Comparison of ENCODE assay signal across 8 cellular contexts in the genomic region with DNA sequence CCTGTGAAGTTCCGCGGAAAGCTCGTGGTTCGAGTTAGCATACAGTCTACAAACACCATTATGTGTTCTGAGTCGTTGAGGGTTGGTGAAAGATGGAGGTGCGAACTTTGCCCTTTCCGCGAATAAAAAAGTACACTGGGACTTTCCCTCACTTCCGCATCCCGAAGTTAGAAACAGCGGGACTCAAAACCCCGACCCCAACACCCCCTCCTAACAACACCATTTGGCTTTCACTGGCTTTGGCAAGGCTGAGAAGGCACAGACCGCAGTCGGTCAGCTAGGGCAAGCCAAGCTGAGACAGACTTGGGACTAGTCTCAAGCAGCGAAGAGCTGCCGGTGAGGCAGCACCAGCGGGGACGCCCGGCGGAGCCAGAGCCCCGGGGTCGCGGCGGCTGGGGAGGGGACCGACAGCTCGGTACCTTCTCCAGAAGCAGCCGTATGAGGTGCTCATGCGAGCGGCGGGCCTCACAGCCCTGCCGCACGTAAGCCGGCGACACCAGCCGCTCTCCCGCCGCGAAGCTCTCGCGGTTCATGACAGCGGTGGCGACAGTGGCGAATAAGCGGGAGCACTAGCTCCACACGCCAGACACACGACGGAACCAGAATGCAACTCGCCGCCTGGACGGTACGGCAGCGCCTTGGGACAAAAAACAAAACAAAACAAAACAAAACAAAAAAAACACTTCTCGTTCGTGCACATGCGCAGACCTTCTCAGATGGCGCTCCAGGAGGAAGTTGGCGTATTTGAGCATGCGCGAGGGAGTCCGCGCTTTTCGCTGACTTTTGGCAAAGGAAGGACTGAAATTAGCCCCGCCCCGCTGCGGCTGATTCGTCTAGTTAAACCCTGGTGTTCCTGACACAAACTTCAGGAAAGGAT. TPM values are rescaled to one million over a fixed set of nuclear protein-coding genes. Genes with fewer than 3 reads are reported as not detected.
DNase-seq lines count a peak whose midpoint lies in the region; ATAC-seq and TF ChIP-seq lines count a peak whose summit lies in the region.

A gene (minus strand): TSS at position 613 of the 877 bp plus-strand sequence. CDS start 80 bp downstream, at position 533.

- H3K9me3 ChIP-seq in AG04450 (ENCODE audit: control insufficient read depth, insufficient read depth, low read length) = no peaks in the 10 kb centered on the region

- peak within 1 kb of the TSS; percentile 82 for H3K27ac ChIP-seq in AG04450 (ENCODE audit: low read depth, low read length)
- H3K27ac ChIP-seq in caudate nucleus (ENCODE audit: low read depth, low read length) = peak within 1 kb of the TSS; percentile 92

- TF ChIP-seq CTCF in AG04450 (IDR thresholded peaks at IDR 0.05; ENCODE audit: low read depth, low read length) = no peak
- TF ChIP-seq CTCF in WTC11 (IDR thresholded peaks at IDR 0.05) = no peak

- CTCF ChIA-PET in AG04450 (lab: Charles Lee) = interaction anchor here (0.6 to 3.5 kb wide), 5 partner anchors 13 to 207 kb away, joined by 3 to 30 read pairs (median 4); a partner anchor contains a TSS
- CTCF ChIA-PET in WTC11 (lab: Charles Lee) = interaction anchor here (0.7 to 2.9 kb wide), 6 partner anchors 16 to 207 kb away, joined by 3 to 22 read pairs (median 4); a partner anchor contains a TSS

- no peaks in the 10 kb centered on the region for H3K27me3 Mint-ChIP-seq in WTC11 (ENCODE audit: low read depth)
- H3K27me3 Mint-ChIP-seq in immature natural killer cell (ENCODE audit: low read depth in 3 of 3) = peaks cover 13 to 16% (median 14%) of the 10 kb centered on the region in 3 donors

- H3K4me3 Mint-ChIP-seq in WTC11 (peak within 1 kb of the TSS; percentile 88), immature natural killer cell (peak within 1 kb of the TSS; percentile 83 to 99 (median 92))

- H3K4me3 ChIP-seq in AG04450 (ENCODE audit: low read depth, low read length) = peak within 1 kb of the TSS; percentile 89

- no peaks in the 10 kb centered on the region for H3K27me3 ChIP-seq in AG04450 (ENCODE audit: control insufficient read depth, insufficient read depth, low read length)

- no peaks in the 10 kb centered on the region for H3K9me3 Mint-ChIP-seq in WTC11
- no peaks in the 10 kb centered on the region for H3K9me3 Mint-ChIP-seq in immature natural killer cell

- peaks cover 25% of the 10 kb centered on the region for H3K4me1 Mint-ChIP-seq in WTC11
- peaks cover 48 to 72% of the 10 kb centered on the region in 2 donors for H3K4me1 Mint-ChIP-seq in immature natural killer cell

- H3K36me3 Mint-ChIP-seq in WTC11 = no peaks in the 10 kb centered on the region
- H3K36me3 Mint-ChIP-seq in immature natural killer cell = peaks cover 0 to 15% (median 7%) of the 10 kb centered on the region in 3 donors

- DNase-seq in AG04450 (ENCODE audit: low read depth, low spot score) = peak; percentile 94
- DNase-seq in NCI-H226 = peak; percentile 87
- peak; percentile 87 for DNase-seq in WTC11 (ENCODE audit: low spot score)
- peak; percentile 22 to 97 (median 90) for DNase-seq in caudate nucleus (lab: John Stamatoyannopoulos, UW)
- DNase-seq in immature natural killer cell = peak; percentile 94 to 96 (median 96)
- DNase-seq in smooth muscle cell of the brain vasculature (ENCODE audit: low read depth, low spot score) = peak; percentile 96

- ATAC-seq in GM18909 (IDR thresholded peaks at IDR 0.05; ENCODE audit: poor library complexity, unreplicated experiment) (peak; percentile 84), HG03175 (IDR thresholded peaks at IDR 0.05; ENCODE audit: unreplicated experiment) (peak; percentile 88), WTC11 (peak; percentile 81)

- POLR2A ChIA-PET in AG04450 (lab: Yijun Ruan, JAX) = interaction anchor here (1.2 kb wide), 1 partner anchor 74 kb away, joined by 5 read pairs; no protein-coding TSS in a partner anchor
- POLR2A ChIA-PET in WTC11 (lab: Charles Lee) = interaction anchor here (0.8 to 1.0 kb wide), 2 partner anchors 74 to 152 kb away, joined by 3 to 4 read pairs; a partner anchor contains a TSS

- H3K27ac Mint-ChIP-seq in WTC11 = peak within 1 kb of the TSS; percentile 87
- peak within 1 kb of the TSS; percentile 93 to 99 (median 95) for H3K27ac Mint-ChIP-seq in immature natural killer cell

TF ChIP-seq in WTC11, 78 proteins besides CTCF, POLR2A, EP300 and RAD21 (continues in another document):
- TF ChIP-seq FOXK1 (CRISPR knock-in tag; IDR thresholded peaks at IDR 0.05) = peak; percentile 85
- no peak for TF ChIP-seq EMX1 (CRISPR knock-in tag; IDR thresholded peaks at IDR 0.05)
- TF ChIP-seq TP53 (CRISPR knock-in tag; IDR thresholded peaks at IDR 0.05) = peak; percentile 74; the same call in 1 of the 2 replicates
- TF ChIP-seq, protein P1, sequence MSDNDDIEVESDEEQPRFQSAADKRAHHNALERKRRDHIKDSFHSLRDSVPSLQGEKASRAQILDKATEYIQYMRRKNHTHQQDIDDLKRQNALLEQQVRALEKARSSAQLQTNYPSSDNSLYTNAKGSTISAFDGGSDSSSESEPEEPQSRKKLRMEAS (CRISPR knock-in tag; IDR thresholded peaks at IDR 0.05) = peak; percentile 80
- TF ChIP-seq ZNF416 (CRISPR knock-in tag; IDR thresholded peaks at IDR 0.05) = 0 out of 2 replicates have a peak, but pooled peaks have one; percentile 67
- TF ChIP-seq FOXP1 (CRISPR knock-in tag; IDR thresholded peaks at IDR 0.05; ENCODE audit: borderline replicate concordance) = peak; percentile 100
- no peak for TF ChIP-seq ATF1 (CRISPR knock-in tag; IDR thresholded peaks at IDR 0.05)
- TF ChIP-seq, protein P2, sequence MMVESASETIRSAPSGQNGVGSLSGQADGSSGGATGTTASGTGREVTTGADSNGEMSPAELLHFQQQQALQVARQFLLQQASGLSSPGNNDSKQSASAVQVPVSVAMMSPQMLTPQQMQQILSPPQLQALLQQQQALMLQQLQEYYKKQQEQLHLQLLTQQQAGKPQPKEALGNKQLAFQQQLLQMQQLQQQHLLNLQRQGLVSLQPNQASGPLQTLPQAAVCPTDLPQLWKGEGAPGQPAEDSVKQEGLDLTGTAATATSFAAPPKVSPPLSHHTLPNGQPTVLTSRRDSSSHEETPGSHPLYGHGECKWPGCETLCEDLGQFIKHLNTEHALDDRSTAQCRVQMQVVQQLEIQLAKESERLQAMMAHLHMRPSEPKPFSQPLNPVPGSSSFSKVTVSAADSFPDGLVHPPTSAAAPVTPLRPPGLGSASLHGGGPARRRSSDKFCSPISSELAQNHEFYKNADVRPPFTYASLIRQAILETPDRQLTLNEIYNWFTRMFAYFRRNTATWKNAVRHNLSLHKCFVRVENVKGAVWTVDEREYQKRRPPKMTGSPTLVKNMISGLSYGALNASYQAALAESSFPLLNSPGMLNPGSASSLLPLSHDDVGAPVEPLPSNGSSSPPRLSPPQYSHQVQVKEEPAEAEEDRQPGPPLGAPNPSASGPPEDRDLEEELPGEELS (CRISPR knock-in tag; IDR thresholded peaks at IDR 0.05) = peak; percentile 99
- TF ChIP-seq, protein P3, sequence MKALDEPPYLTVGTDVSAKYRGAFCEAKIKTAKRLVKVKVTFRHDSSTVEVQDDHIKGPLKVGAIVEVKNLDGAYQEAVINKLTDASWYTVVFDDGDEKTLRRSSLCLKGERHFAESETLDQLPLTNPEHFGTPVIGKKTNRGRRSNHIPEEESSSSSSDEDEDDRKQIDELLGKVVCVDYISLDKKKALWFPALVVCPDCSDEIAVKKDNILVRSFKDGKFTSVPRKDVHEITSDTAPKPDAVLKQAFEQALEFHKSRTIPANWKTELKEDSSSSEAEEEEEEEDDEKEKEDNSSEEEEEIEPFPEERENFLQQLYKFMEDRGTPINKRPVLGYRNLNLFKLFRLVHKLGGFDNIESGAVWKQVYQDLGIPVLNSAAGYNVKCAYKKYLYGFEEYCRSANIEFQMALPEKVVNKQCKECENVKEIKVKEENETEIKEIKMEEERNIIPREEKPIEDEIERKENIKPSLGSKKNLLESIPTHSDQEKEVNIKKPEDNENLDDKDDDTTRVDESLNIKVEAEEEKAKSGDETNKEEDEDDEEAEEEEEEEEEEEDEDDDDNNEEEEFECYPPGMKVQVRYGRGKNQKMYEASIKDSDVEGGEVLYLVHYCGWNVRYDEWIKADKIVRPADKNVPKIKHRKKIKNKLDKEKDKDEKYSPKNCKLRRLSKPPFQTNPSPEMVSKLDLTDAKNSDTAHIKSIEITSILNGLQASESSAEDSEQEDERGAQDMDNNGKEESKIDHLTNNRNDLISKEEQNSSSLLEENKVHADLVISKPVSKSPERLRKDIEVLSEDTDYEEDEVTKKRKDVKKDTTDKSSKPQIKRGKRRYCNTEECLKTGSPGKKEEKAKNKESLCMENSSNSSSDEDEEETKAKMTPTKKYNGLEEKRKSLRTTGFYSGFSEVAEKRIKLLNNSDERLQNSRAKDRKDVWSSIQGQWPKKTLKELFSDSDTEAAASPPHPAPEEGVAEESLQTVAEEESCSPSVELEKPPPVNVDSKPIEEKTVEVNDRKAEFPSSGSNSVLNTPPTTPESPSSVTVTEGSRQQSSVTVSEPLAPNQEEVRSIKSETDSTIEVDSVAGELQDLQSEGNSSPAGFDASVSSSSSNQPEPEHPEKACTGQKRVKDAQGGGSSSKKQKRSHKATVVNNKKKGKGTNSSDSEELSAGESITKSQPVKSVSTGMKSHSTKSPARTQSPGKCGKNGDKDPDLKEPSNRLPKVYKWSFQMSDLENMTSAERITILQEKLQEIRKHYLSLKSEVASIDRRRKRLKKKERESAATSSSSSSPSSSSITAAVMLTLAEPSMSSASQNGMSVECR (CRISPR knock-in tag; IDR thresholded peaks at IDR 0.05; ENCODE audit: borderline replicate concordance) = peak; percentile 27; the same call in 1 of the 2 replicates
- TF ChIP-seq HMGA2 (CRISPR knock-in tag; IDR thresholded peaks at IDR 0.05) = no peak
- peak; percentile 63; the same call in 1 of the 2 replicates for TF ChIP-seq MYBL2 (CRISPR knock-in tag; IDR thresholded peaks at IDR 0.05)
- TF ChIP-seq ZNF263 (CRISPR knock-in tag; IDR thresholded peaks at IDR 0.05; ENCODE audit: low read depth) = 0 out of 2 replicates have a peak, but pooled peaks have one; percentile 18
- peak; percentile 83 for TF ChIP-seq ETV6 (CRISPR knock-in tag; IDR thresholded peaks at IDR 0.05)
- TF ChIP-seq JUN (CRISPR knock-in tag; IDR thresholded peaks at IDR 0.05) = no peak
- TF ChIP-seq, protein P4, sequence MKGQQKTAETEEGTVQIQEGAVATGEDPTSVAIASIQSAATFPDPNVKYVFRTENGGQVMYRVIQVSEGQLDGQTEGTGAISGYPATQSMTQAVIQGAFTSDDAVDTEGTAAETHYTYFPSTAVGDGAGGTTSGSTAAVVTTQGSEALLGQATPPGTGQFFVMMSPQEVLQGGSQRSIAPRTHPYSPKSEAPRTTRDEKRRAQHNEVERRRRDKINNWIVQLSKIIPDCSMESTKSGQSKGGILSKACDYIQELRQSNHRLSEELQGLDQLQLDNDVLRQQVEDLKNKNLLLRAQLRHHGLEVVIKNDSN (CRISPR knock-in tag; IDR thresholded peaks at IDR 0.05) = no peak
- no peak for TF ChIP-seq NFYB (CRISPR knock-in tag; conservative IDR thresholded peaks at IDR 0.05; ENCODE audit: low read depth)
- TF ChIP-seq ZBTB21 (CRISPR knock-in tag; IDR thresholded peaks at IDR 0.05; ENCODE audit: borderline replicate concordance) = peak; percentile 67; the same call in 1 of the 2 replicates

RNA-seq across cellular contexts. Expression of the gene that starts here (rescaled TPM):
- 4.7 and 6.2 TPM in 2 replicates for polyA plus RNA-seq in AG04450 (2011; rRNA removed)
- polyA minus RNA-seq in AG04450 (2011; rRNA and poly(A)+ RNA removed) = 3.9 and 4.6 TPM in 2 replicates
- total RNA-seq in WTC11 (2021) = 4.6 to 7.0 TPM (median 6.2 TPM) in 3 replicates
- polyA plus RNA-seq in immature natural killer cell = 1 to 10 TPM; 2.1 to 6.0 (median 4.6) TPM

Comparison
In these comparisons a context has a peak if more than half of its experiments do, and no peak if none do; other contexts are left out.
1. Peak in every context shown above with its lines: DNase-seq, ATAC-seq, H3K4me3 ChIP-seq and H3K27ac ChIP-seq.